In the genomic region with DNA sequence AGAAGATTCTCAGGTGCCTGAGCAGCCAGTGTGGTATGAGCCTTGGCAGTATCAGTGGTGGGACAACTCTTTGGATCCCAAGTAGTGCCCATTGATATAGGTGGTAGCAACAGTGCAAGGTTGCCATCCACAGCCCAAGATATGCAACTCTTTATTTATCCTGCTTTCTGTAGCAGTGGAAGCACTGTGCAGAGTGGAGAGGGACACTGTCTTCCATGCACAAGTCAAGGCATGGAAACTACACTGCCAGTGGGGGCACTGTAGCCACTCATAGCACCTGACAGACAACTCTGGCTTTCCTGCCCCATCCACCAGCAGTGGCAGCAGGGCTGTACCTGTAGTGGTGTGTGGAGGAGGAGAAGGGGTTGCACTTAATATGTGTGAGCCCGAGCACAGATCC, we compare ENCODE assay signal across 23 cellular contexts.
DNase-seq lines count a peak whose midpoint lies in the region; ATAC-seq lines count a peak whose summit lies in the region.
"Had no signal": no experiment of that assay in that cellular context is flagged by ENCODE, and none has a peak within 500 bp of the region (broad histone marks: within the 10 kb centered on the region; RNA-seq: fewer than 3 reads in every experiment).

No MANE protein-coding gene starts in this region.

- no peaks in the 10 kb centered on the region for H3K27me3 Mint-ChIP-seq in stimulated activated naive CD8-positive, alpha-beta T cell treated with anti-CD3 and anti-CD28 coated beads, Interleukin-15, amount 100 ng/mL, for 72 hours
- H3K27me3 Mint-ChIP-seq in activated CD4-positive, alpha-beta T cell treated with anti-CD3 and anti-CD28 coated beads, Interleukin-2, amount 10 ng/mL, durations not matched to agents 24 days and 14 days = no peaks in the 10 kb centered on the region
- H3K27me3 Mint-ChIP-seq: progenitor cell of endocrine pancreas, type B pancreatic cell had no signal

- in situ Hi-C loops in KBM-7 (cut with MboI; ENCODE audit: low pct_unique_long_range_greater_than_20kb, low sequenced_read_pairs) = no loop called here

- H3K4me3 Mint-ChIP-seq in stimulated activated naive CD8-positive, alpha-beta T cell treated with anti-CD3 and anti-CD28 coated beads, Interleukin-15, amount 100 ng/mL, for 72 hours = no peak overlapping the region
- no peak overlapping the region for H3K4me3 Mint-ChIP-seq in activated CD4-positive, alpha-beta T cell treated with anti-CD3 and anti-CD28 coated beads, Interleukin-2, amount 10 ng/mL, durations not matched to agents 24 days and 14 days
- H3K4me3 Mint-ChIP-seq: T-helper 1 cell treated with Interleukin-12 subunit alpha and Interleukin-12 subunit beta and Interleukin-4 antibody, amounts not matched to agents 30 μg/mL and 1 μg/mL, for 36 hours; type B pancreatic cell had no signal

- intact Hi-C loops in activated CD4-positive, alpha-beta T cell treated with anti-CD3 and anti-CD28 coated beads, Interleukin-2, amount 10 ng/mL, durations not matched to agents 24 days and 14 days (cut with micrococcal nuclease) = no loop called here

- H3K4me1 Mint-ChIP-seq in stimulated activated naive CD8-positive, alpha-beta T cell treated with anti-CD3 and anti-CD28 coated beads, Interleukin-15, amount 100 ng/mL, for 72 hours = no peaks in the 10 kb centered on the region
- no peaks in the 10 kb centered on the region for H3K4me1 Mint-ChIP-seq in activated CD4-positive, alpha-beta T cell treated with anti-CD3 and anti-CD28 coated beads, Interleukin-2, amount 10 ng/mL, durations not matched to agents 24 days and 14 days

- no peak overlapping the region for H3K27ac Mint-ChIP-seq in stimulated activated naive CD8-positive, alpha-beta T cell treated with anti-CD3 and anti-CD28 coated beads, Interleukin-15, amount 100 ng/mL, for 72 hours
- no peak overlapping the region for H3K27ac Mint-ChIP-seq in activated CD4-positive, alpha-beta T cell treated with anti-CD3 and anti-CD28 coated beads, Interleukin-2, amount 10 ng/mL, durations not matched to agents 24 days and 14 days
- H3K27ac Mint-ChIP-seq: progenitor cell of endocrine pancreas; T-helper 1 cell treated with Interleukin-12 subunit alpha and Interleukin-12 subunit beta and Interleukin-4 antibody, amounts not matched to agents 30 μg/mL and 1 μg/mL, for 36 hours; type B pancreatic cell had no signal

- no peaks in the 10 kb centered on the region for H3K36me3 Mint-ChIP-seq in activated CD4-positive, alpha-beta T cell treated with anti-CD3 and anti-CD28 coated beads, Interleukin-2, amount 10 ng/mL, durations not matched to agents 24 days and 14 days (ENCODE audit: low read depth)
- H3K36me3 Mint-ChIP-seq: type B pancreatic cell had no signal

- ATAC-seq in stimulated activated naive CD8-positive, alpha-beta T cell treated with anti-CD3 and anti-CD28 coated beads, Interleukin-15, amount 100 ng/mL, for 72 hours = peak; percentile 39
- ATAC-seq in stimulated activated naive CD8-positive, alpha-beta T cell treated with anti-CD3 and anti-CD28 coated beads, Interleukin-15, Interleukin-2, amounts not matched to agents 100 U/mL and 50 U/mL, for 24 hours = no peak
- ATAC-seq: gastroesophageal sphincter, Panc1 had no signal

- H3K9me3 Mint-ChIP-seq in stimulated activated naive CD8-positive, alpha-beta T cell treated with anti-CD3 and anti-CD28 coated beads, Interleukin-15, amount 100 ng/mL, for 72 hours = no peaks in the 10 kb centered on the region
- no peaks in the 10 kb centered on the region for H3K9me3 Mint-ChIP-seq in activated CD4-positive, alpha-beta T cell treated with anti-CD3 and anti-CD28 coated beads, Interleukin-2, amount 10 ng/mL, durations not matched to agents 24 days and 14 days
- H3K9me3 Mint-ChIP-seq: T-helper 1 cell treated with Interleukin-12 subunit alpha and Interleukin-12 subunit beta and Interleukin-4 antibody, amounts not matched to agents 30 μg/mL and 1 μg/mL, for 36 hours; type B pancreatic cell had no signal

- DNase-seq in stimulated activated naive CD8-positive, alpha-beta T cell treated with anti-CD3 and anti-CD28 coated beads, Interleukin-15, amount 100 ng/mL, for 72 hours = no peak
- no peak for DNase-seq in stimulated activated naive CD8-positive, alpha-beta T cell treated with anti-CD3 and anti-CD28 coated beads, Interleukin-15, Interleukin-2, amounts not matched to agents 100 U/mL and 50 U/mL, for 24 hours
- DNase-seq in SK-N-DZ (ENCODE audit: low spot score) = peak; percentile 4
- peak; percentile 8 for DNase-seq in iPS-NIHi11 (ENCODE audit: low spot score)
- DNase-seq in H4 (ENCODE audit: low spot score) = no peak
- DNase-seq in KBM-7 = no peak
- DNase-seq in NCI-H1417 (lab: John Stamatoyannopoulos, UW) = no peak
- DNase-seq in activated CD4-positive, alpha-beta T cell treated with anti-CD3 and anti-CD28 coated beads, Interleukin-2, amount 10 ng/mL, durations not matched to agents 24 days and 14 days = no peak
- DNase-seq: activated CD4-positive, alpha-beta T cell treated with anti-CD3 and anti-CD28 coated beads for 4 hours; activated naive CD4-positive, alpha-beta T cell; activated T-cell treated with anti-CD3 and anti-CD28 coated beads, Interleukin-2, amount 50 U/mL, for 48 hours; amniotic stem cell; DMS153; hypothalamus; kidney glomerular epithelial cell; NCI-H1092 treated with DMSO at 0.1 percent for 48 hours; NCI-H2029 treated with DMSO at 0.1 percent for 48 hours; NCI-H446 had no signal

Comparison
In these comparisons a context has a peak if more than half of its experiments do, and no peak if none do; other contexts are left out.
1. DNase-seq: peak in SK-N-DZ (single experiment) and iPS-NIHi11 (single experiment); none in stimulated activated naive CD8-positive, alpha-beta T cell treated with anti-CD3 and anti-CD28 coated beads, Interleukin-15, amount 100 ng/mL, for 72 hours (0 of 2), stimulated activated naive CD8-positive, alpha-beta T cell treated with anti-CD3 and anti-CD28 coated beads, Interleukin-15, Interleukin-2, amounts not matched to agents 100 U/mL and 50 U/mL, for 24 hours (single experiment), H4 (single experiment), KBM-7 (single experiment), NCI-H1417 (0 of 3) and activated CD4-positive, alpha-beta T cell treated with anti-CD3 and anti-CD28 coated beads, Interleukin-2, amount 10 ng/mL, durations not matched to agents 24 days and 14 days (single experiment).